Comparison of ENCODE assay signal across 14 cellular contexts in the genomic region with DNA sequence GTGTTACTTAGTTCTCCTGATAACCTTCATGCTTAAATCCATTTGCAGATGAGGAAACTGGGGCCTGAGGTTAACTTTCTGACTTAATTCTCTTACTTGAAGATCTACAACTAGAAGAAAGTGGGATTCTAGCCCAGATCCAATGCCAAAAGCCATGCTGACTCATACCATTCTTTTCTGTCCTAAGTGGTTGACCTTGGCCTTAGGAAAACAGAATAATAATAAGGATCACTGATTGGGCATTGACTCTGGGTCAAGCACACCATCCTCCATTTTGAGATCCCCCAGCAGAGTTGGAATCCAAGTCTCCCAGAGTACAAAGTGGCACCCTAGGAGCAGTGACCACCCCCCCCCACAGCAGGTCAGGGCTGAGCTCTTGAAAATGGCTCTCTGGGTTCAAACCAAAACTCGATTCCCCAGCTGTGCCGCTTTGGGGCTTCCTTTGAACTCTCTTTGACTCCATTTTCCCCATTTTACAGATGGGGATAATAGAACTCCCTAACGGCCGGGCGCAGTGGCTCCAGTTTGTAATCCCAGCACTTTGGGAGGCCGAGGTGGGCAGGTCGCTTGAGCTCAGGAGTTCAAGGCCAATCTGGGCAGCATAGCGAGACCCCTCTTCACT. TPM values are rescaled to one million over a fixed set of nuclear protein-coding genes. Genes with fewer than 3 reads are reported as not detected.
A peak's percentile ranks its signal among the peaks of the same experiment; 100 is the strongest.
DNase-seq lines count a peak whose midpoint lies in the region; ATAC-seq, FAIRE-seq and TF ChIP-seq lines count a peak whose summit lies in the region.
"Had no signal": no experiment of that assay in that cellular context is flagged by ENCODE, and none has a peak within 500 bp of the region (broad histone marks: within the 10 kb centered on the region; RNA-seq: fewer than 3 reads in every experiment).

No MANE protein-coding gene starts in this region.

- H4K20me1 ChIP-seq in astrocyte (ENCODE audit: insufficient read depth, low read length), result no peaks in the 10 kb centered on the region

- H3K9me3 ChIP-seq in astrocyte (ENCODE audit: insufficient read depth, low read depth, low read length), result no peaks in the 10 kb centered on the region
- H3K9me3 ChIP-seq: neutrophil had no signal

- no peaks in the 10 kb centered on the region for H3K27me3 ChIP-seq in astrocyte (ENCODE audit: insufficient read depth, low read length)
- H3K27me3 ChIP-seq in mesendoderm (ENCODE audit: insufficient read depth, low read length, poor library complexity), result no peaks in the 10 kb centered on the region
- H3K27me3 ChIP-seq: neutrophil had no signal

- no peaks in the 10 kb centered on the region for H3K79me2 ChIP-seq in astrocyte (ENCODE audit: insufficient read depth, low read length)
- H3K79me2 ChIP-seq in mesendoderm (ENCODE audit: control insufficient read depth, insufficient read depth, low read length), result no peaks in the 10 kb centered on the region

- no peaks in the 10 kb centered on the region for H3K79me1 ChIP-seq in mesendoderm (ENCODE audit: low read length)

- H2BK120ac ChIP-seq in mesendoderm (ENCODE audit: low read depth, low read length), result peak overlapping the region; percentile 61

- H3K27me3 Mint-ChIP-seq in astrocyte (ENCODE audit: low read depth, unreplicated experiment), result no peaks in the 10 kb centered on the region
- H3K27me3 Mint-ChIP-seq: activated CD4-positive, alpha-beta memory T cell treated with anti-CD3 and anti-CD28 coated beads, Interleukin-2, amount 10 ng/mL, durations not matched to agents 7 days and 5 days had no signal

- H3K9ac ChIP-seq in astrocyte (ENCODE audit: low read length), result no peak overlapping the region
- H3K9ac ChIP-seq in mesendoderm (ENCODE audit: low read length), result no peak overlapping the region

- H3K4me1 ChIP-seq in astrocyte (ENCODE audit: insufficient read depth, low read length), result peaks cover 23% of the 10 kb centered on the region
- peaks cover 4% of the 10 kb centered on the region for H3K4me1 ChIP-seq in mesendoderm (ENCODE audit: control insufficient read depth, low read depth, low read length)

- peaks cover 22% of the 10 kb centered on the region for H3K4me1 Mint-ChIP-seq in astrocyte (ENCODE audit: low read depth, unreplicated experiment)

- no peak overlapping the region for H4K5ac ChIP-seq in mesendoderm (ENCODE audit: low read length)

- no peak for TF ChIP-seq CTCF in astrocyte (IDR thresholded peaks at IDR 0.05; ENCODE audit: insufficient read depth, low read depth, low read length)

- no peak overlapping the region for H3K4me3 ChIP-seq in astrocyte (ENCODE audit: insufficient read depth, low read depth, low read length)
- no peak overlapping the region for H3K4me3 ChIP-seq in mesendoderm (ENCODE audit: low read length)

- peak overlapping the region; percentile 13 for H4K8ac ChIP-seq in mesendoderm (ENCODE audit: low read depth, low read length)

- H3K4me3 Mint-ChIP-seq in astrocyte (ENCODE audit: unreplicated experiment), result no peak overlapping the region
- H3K4me3 Mint-ChIP-seq: activated CD4-positive, alpha-beta memory T cell treated with anti-CD3 and anti-CD28 coated beads, Interleukin-2, amount 10 ng/mL, durations not matched to agents 7 days and 5 days had no signal

- H3K18ac ChIP-seq in mesendoderm (ENCODE audit: low read length), result peak overlapping the region; percentile 94

- no peaks in the 10 kb centered on the region for H3K9me3 Mint-ChIP-seq in astrocyte (ENCODE audit: unreplicated experiment)
- H3K9me3 Mint-ChIP-seq: activated CD4-positive, alpha-beta memory T cell treated with anti-CD3 and anti-CD28 coated beads, Interleukin-2, amount 10 ng/mL, durations not matched to agents 7 days and 5 days had no signal

- H3K23ac ChIP-seq in mesendoderm (ENCODE audit: low read length), result no peak overlapping the region

- no peaks in the 10 kb centered on the region for H3K36me3 ChIP-seq in astrocyte (ENCODE audit: insufficient read depth, low read length)
- no peaks in the 10 kb centered on the region for H3K36me3 ChIP-seq in mesendoderm (ENCODE audit: control insufficient read depth, insufficient read depth, low read length)
- H3K36me3 ChIP-seq: neutrophil had no signal

- H3K27ac Mint-ChIP-seq in astrocyte (ENCODE audit: unreplicated experiment), result peak overlapping the region; percentile 72
- H3K27ac Mint-ChIP-seq: activated CD4-positive, alpha-beta memory T cell treated with anti-CD3 and anti-CD28 coated beads, Interleukin-2, amount 10 ng/mL, durations not matched to agents 7 days and 5 days had no signal

- no peak for FAIRE-seq in astrocyte (lab: Jason Lieb, UNC)
- FAIRE-seq: keratinocyte had no signal

- H2BK15ac ChIP-seq in mesendoderm (replicated peaks; ENCODE audit: low read depth), result no peak overlapping the region

- H3K4me2 ChIP-seq in astrocyte (ENCODE audit: low read length) (no peak overlapping the region), mesendoderm (ENCODE audit: low read length) (no peak overlapping the region)

- no CpG with 5 or more reads among the region's 8 CpGs for WGBS in mesendoderm (ENCODE audit: extremely low coverage, insufficient coverage, low lambda C conversion rate)

- H3K4ac ChIP-seq in mesendoderm (ENCODE audit: low read depth, low read length), result no peak overlapping the region

- no peak overlapping the region for H2AK5ac ChIP-seq in mesendoderm (ENCODE audit: low read length)

- H3K27ac ChIP-seq in astrocyte (ENCODE audit: low read depth, low read length), result no peak overlapping the region
- H3K27ac ChIP-seq in mesendoderm (ENCODE audit: low read depth, low read length), result no peak overlapping the region
- H3K27ac ChIP-seq: neutrophil had no signal

- H3K56ac ChIP-seq in mesendoderm (ENCODE audit: low read length), result peak overlapping the region; percentile 1

- no peak overlapping the region for H2BK5ac ChIP-seq in mesendoderm (ENCODE audit: low read length)

- no peak overlapping the region for H2AFZ ChIP-seq in astrocyte (ENCODE audit: low read depth, low read length)

- no peak for ATAC-seq in HG03095 (IDR thresholded peaks at IDR 0.05; ENCODE audit: unreplicated experiment)

- DNase-seq in AG08395 (ENCODE audit: low spot score) (peak; percentile 37), HT1080 (ENCODE audit: low read depth) (peak; percentile 66), astrocyte (ENCODE audit: low read depth) (peak; percentile 83), mesendoderm (no peak), foreskin melanocyte (no peak), NCI-H146 (lab: John Stamatoyannopoulos, UW) (no peak)
- DNase-seq in stimulated activated CD8-positive, alpha-beta memory T cell treated with anti-CD3 and anti-CD28 coated beads, Interleukin-4, amount 100 ng/mL, for 48 hours, result no peak
- DNase-seq: activated CD4-positive, alpha-beta memory T cell treated with anti-CD3 and anti-CD28 coated beads, Interleukin-2, amount 10 ng/mL, durations not matched to agents 7 days and 5 days; anterior cingulate cortex; KBM-7; NCI-H524 had no signal

- H3K36me3 Mint-ChIP-seq in astrocyte (ENCODE audit: low read depth, unreplicated experiment), result no peaks in the 10 kb centered on the region

RNA-seq across cellular contexts. Expression of a gene that starts 12.8 kb away (rescaled TPM):
- 11.7 and 15.8 TPM in 2 replicates for total RNA-seq in HT1080 (2014; rRNA removed; shearing (Covaris generic))
- 24.2 and 31.5 TPM in 2 replicates for polyA plus RNA-seq in HT1080 (2015; cell fraction: cytosol; rRNA removed)
- 69.5 and 71.3 TPM in 2 replicates for polyA plus RNA-seq in HT1080 (2015; cell fraction: nucleus; rRNA removed)
- total RNA-seq in astrocyte, result 54.6 and 57.9 TPM in 2 replicates
- polyA plus RNA-seq in mesendoderm (2013, experiment 1 of 2), result 22.0 TPM
- 21.5 TPM for polyA plus RNA-seq in mesendoderm (2013, experiment 2 of 2)

Comparison
In these comparisons a context has a peak if more than half of its experiments do, and no peak if none do; other contexts are left out.
1. DNase-seq: peak in AG08395 (single experiment), HT1080 (single experiment) and astrocyte (single experiment); none in mesendoderm (single experiment), stimulated activated CD8-positive, alpha-beta memory T cell treated with anti-CD3 and anti-CD28 coated beads, Interleukin-4, amount 100 ng/mL, for 48 hours (single experiment), foreskin melanocyte (single experiment) and NCI-H146 (single experiment).